14 cellular contexts compared by ENCODE assay signal in the genomic region with DNA sequence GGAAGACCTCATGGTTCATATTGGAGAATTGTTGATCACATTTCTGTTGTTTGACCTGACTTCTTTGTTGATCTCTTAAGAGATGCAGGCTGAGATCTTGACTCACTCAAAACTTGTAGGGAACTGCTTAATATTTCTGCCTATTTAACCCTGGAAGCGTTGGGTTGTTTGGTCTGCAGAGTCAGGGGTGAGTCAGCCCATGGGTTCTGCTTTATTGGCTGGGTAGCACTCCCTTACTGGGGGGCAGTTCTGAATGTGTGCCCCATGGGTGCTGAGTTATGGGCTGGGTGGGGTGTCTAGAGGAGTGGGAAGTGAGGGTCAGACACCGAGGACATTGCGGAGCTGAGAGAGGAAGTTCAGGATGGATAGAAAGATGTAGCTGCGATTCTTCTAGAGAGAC.
DNase-seq lines count a peak whose midpoint lies in the region; ATAC-seq, FAIRE-seq and TF ChIP-seq lines count a peak whose summit lies in the region.
"Had no signal": no experiment of that assay in that cellular context is flagged by ENCODE, and none has a peak within 500 bp of the region (broad histone marks: within the 10 kb centered on the region; RNA-seq: fewer than 3 reads in every experiment).

No MANE protein-coding gene starts in this region.

- H3K36me3 ChIP-seq in BLaER1 treated with 17β-estradiol and CSF1 and Interleukin-3, amounts not matched to agents 10 nM and 100 nM = 0 out of 22 replicates have a peak, but pooled peaks cover 0 to 14% (median 0%) of the 10 kb centered on the region in 11 experiments
- H3K36me3 ChIP-seq in GM23338 (ENCODE audit: insufficient read depth) = no peaks in the 10 kb centered on the region
- H3K36me3 ChIP-seq: spleen had no signal

- no peaks in the 10 kb centered on the region for H3K27me3 ChIP-seq in BLaER1 treated with 17β-estradiol and CSF1 and Interleukin-3, amounts not matched to agents 10 nM and 100 nM
- no peaks in the 10 kb centered on the region for H3K27me3 ChIP-seq in GM23338 (ENCODE audit: insufficient read depth)
- H3K27me3 ChIP-seq: spleen had no signal

- no peak overlapping the region for H3K4me3 ChIP-seq in BLaER1 treated with 17β-estradiol and CSF1 and Interleukin-3, amounts not matched to agents 10 nM and 100 nM
- H3K4me3 ChIP-seq in fibroblast of mammary gland (ENCODE audit: control insufficient read depth, low read depth, low read length) (no peak overlapping the region), GM23338 (no peak overlapping the region)

- H3K36me3 Mint-ChIP-seq in progenitor cell of endocrine pancreas (ENCODE audit: insufficient read depth) (no peaks in the 10 kb centered on the region), GM23338 (ENCODE audit: low read depth) (no peaks in the 10 kb centered on the region; the same call in 2 of the 3 replicates)

- H2AFZ ChIP-seq in GM23338 = no peak overlapping the region

- peaks cover 19 to 50% (median 26%) of the 10 kb centered on the region in 10 experiments for H3K4me1 ChIP-seq in BLaER1 treated with 17β-estradiol and CSF1 and Interleukin-3, amounts not matched to agents 10 nM and 100 nM
- H3K4me1 ChIP-seq in GM23338 (ENCODE audit: insufficient read depth) = peaks cover 7% of the 10 kb centered on the region

- no peak overlapping the region for H3K9ac ChIP-seq in BLaER1 treated with 17β-estradiol and CSF1 and Interleukin-3, amounts not matched to agents 10 nM and 100 nM

- H3K4me2 ChIP-seq in BLaER1 treated with 17β-estradiol and CSF1 and Interleukin-3, amounts not matched to agents 10 nM and 100 nM = peak overlapping the region; percentile 53 to 75 (median 69)
- H3K4me2 ChIP-seq in GM23338 = no peak overlapping the region

- no peaks in the 10 kb centered on the region for H3F3A ChIP-seq in GM23338 (replicated peaks; ENCODE audit: low read depth)

- no peaks in the 10 kb centered on the region; the same call in 1 of the 2 replicates for H3K9me2 ChIP-seq in GM23338 (ENCODE audit: insufficient read depth)

- peaks cover 3% of the 10 kb centered on the region for H3K9me3 Mint-ChIP-seq in progenitor cell of endocrine pancreas (ENCODE audit: low read depth)
- H3K9me3 Mint-ChIP-seq in GM23338 = no peaks in the 10 kb centered on the region; the same call in 2 of the 3 replicates

- no peak for FAIRE-seq in frontal cortex (lab: Jason Lieb, UNC)
- FAIRE-seq: islet of Langerhans had no signal

- H3K27ac ChIP-seq in BLaER1 treated with 17β-estradiol and CSF1 and Interleukin-3, amounts not matched to agents 10 nM and 100 nM = peak overlapping the region in 4 of 11 experiments; percentile 12 to 38 (median 21); a peak in 4 of 22 replicates
- H3K27ac ChIP-seq in GM23338 (ENCODE audit: low read depth) = no peak overlapping the region

- peaks cover 30 to 99% (median 87%) of the 10 kb centered on the region in 11 experiments for H4K20me1 ChIP-seq in BLaER1 treated with 17β-estradiol and CSF1 and Interleukin-3, amounts not matched to agents 10 nM and 100 nM
- H4K20me1 ChIP-seq in GM23338 (replicated peaks; ENCODE audit: insufficient read depth) = no peaks in the 10 kb centered on the region; the same call in 1 of the 2 replicates

- H3K27ac Mint-ChIP-seq in progenitor cell of endocrine pancreas (peak overlapping the region; percentile 63), GM23338 (no peak overlapping the region)

- peaks cover 20% of the 10 kb centered on the region for H3K79me2 ChIP-seq in GM23338 (replicated peaks; ENCODE audit: insufficient read depth)

- H3K27me3 Mint-ChIP-seq in progenitor cell of endocrine pancreas (no peaks in the 10 kb centered on the region), GM23338 (ENCODE audit: insufficient read depth, low read depth, poor library complexity) (peaks cover 6% of the 10 kb centered on the region)

- no peak for TF ChIP-seq CTCF in fibroblast of mammary gland (conservative IDR thresholded peaks at IDR 0.05; ENCODE audit: control insufficient read depth, insufficient read depth, low read depth, low read length)
- no peak for TF ChIP-seq CTCF in progenitor cell of endocrine pancreas (IDR thresholded peaks at IDR 0.05; ENCODE audit: unreplicated experiment)
- TF ChIP-seq CTCF in GM23338 (conservative IDR thresholded peaks at IDR 0.05; ENCODE audit: low read depth in 2 of 2) = no peak

- no peak overlapping the region for H3K4me3 Mint-ChIP-seq in progenitor cell of endocrine pancreas (ENCODE audit: low read depth)
- H3K4me3 Mint-ChIP-seq in GM23338 = no peak overlapping the region

- ATAC-seq in GM18498 (IDR thresholded peaks at IDR 0.05; ENCODE audit: unreplicated experiment) (no peak), GM23338 (no peak)
- ATAC-seq: HCT116 had no signal

- no peaks in the 10 kb centered on the region for H3K9me3 ChIP-seq in BLaER1 treated with 17β-estradiol and CSF1 and Interleukin-3, amounts not matched to agents 10 nM and 100 nM (replicated peaks in 1 of 11)
- H3K9me3 ChIP-seq: spleen had no signal

- DNase-seq in NCI-H226 = peak; percentile 39
- DNase-seq in fibroblast of mammary gland (ENCODE audit: low read depth) = peak; percentile 63
- DNase-seq in progenitor cell of endocrine pancreas (ENCODE audit: low spot score, unreplicated experiment) = no peak
- no peak for DNase-seq in frontal cortex (ENCODE audit: low spot score in 2 of 2)
- no peak for DNase-seq in GM23338 (ENCODE audit: low spot score)
- no peak for DNase-seq in NCI-H526 (lab: John Stamatoyannopoulos, UW)
- DNase-seq: cortex of kidney, NCI-H345, spleen, substantia nigra had no signal

- peaks cover 21% of the 10 kb centered on the region for H3K4me1 Mint-ChIP-seq in progenitor cell of endocrine pancreas (ENCODE audit: low read depth)
- H3K4me1 Mint-ChIP-seq in GM23338 = peaks cover 41% of the 10 kb centered on the region

TF ChIP-seq in GM23338, 12 proteins besides CTCF, POLR2A, EP300 and RAD21 (continues in another document):
- TF ChIP-seq ZNF114 (CRISPR knock-in tag; IDR thresholded peaks at IDR 0.05) (no peak), EZH2 (IDR thresholded peaks at IDR 0.05; ENCODE audit: low read depth, unreplicated experiment) (no peak), POLR2AphosphoS5 (IDR thresholded peaks at IDR 0.05; ENCODE audit: low read depth) (no peak), NANOG (IDR thresholded peaks at IDR 0.05; ENCODE audit: borderline replicate concordance) (no peak), ETS1 (IDR thresholded peaks at IDR 0.05) (no peak), STAT1 (IDR thresholded peaks at IDR 0.05; ENCODE audit: unreplicated experiment) (no peak), CREB1 (CRISPR knock-in tag; IDR thresholded peaks at IDR 0.05; ENCODE audit: low read depth) (no peak), ZNF331 (CRISPR knock-in tag; IDR thresholded peaks at IDR 0.05; ENCODE audit: low read depth) (no peak), EZH2phosphoT487 (IDR thresholded peaks at IDR 0.05; ENCODE audit: unreplicated experiment) (no peak), JUNB (IDR thresholded peaks at IDR 0.05; ENCODE audit: unreplicated experiment) (no peak)
- TF ChIP-seq, protein P1, sequence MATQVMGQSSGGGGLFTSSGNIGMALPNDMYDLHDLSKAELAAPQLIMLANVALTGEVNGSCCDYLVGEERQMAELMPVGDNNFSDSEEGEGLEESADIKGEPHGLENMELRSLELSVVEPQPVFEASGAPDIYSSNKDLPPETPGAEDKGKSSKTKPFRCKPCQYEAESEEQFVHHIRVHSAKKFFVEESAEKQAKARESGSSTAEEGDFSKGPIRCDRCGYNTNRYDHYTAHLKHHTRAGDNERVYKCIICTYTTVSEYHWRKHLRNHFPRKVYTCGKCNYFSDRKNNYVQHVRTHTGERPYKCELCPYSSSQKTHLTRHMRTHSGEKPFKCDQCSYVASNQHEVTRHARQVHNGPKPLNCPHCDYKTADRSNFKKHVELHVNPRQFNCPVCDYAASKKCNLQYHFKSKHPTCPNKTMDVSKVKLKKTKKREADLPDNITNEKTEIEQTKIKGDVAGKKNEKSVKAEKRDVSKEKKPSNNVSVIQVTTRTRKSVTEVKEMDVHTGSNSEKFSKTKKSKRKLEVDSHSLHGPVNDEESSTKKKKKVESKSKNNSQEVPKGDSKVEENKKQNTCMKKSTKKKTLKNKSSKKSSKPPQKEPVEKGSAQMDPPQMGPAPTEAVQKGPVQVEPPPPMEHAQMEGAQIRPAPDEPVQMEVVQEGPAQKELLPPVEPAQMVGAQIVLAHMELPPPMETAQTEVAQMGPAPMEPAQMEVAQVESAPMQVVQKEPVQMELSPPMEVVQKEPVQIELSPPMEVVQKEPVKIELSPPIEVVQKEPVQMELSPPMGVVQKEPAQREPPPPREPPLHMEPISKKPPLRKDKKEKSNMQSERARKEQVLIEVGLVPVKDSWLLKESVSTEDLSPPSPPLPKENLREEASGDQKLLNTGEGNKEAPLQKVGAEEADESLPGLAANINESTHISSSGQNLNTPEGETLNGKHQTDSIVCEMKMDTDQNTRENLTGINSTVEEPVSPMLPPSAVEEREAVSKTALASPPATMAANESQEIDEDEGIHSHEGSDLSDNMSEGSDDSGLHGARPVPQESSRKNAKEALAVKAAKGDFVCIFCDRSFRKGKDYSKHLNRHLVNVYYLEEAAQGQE (IDR thresholded peaks at IDR 0.05; ENCODE audit: unreplicated experiment) = no peak

Comparison
In these comparisons a context has a peak if more than half of its experiments do, and no peak if none do; other contexts are left out.
1. DNase-seq: peak in NCI-H226 (single experiment) and fibroblast of mammary gland (single experiment); none in progenitor cell of endocrine pancreas (single experiment), frontal cortex (0 of 2), GM23338 (single experiment) and NCI-H526 (0 of 2).